ENCODE assay signal across 16 cellular contexts in genomic region chr7:31858051-31858450, GRCh38.
A peak's percentile ranks its signal among the peaks of the same experiment; 100 is the strongest.
DNase-seq lines count a peak whose midpoint lies in the region; FAIRE-seq and TF ChIP-seq lines count a peak whose summit lies in the region.
"Had no signal": no experiment of that assay in that cellular context is flagged by ENCODE, and none has a peak within 500 bp of the region (broad histone marks: within the 10 kb centered on the region; RNA-seq: fewer than 3 reads in every experiment).

No MANE protein-coding gene starts in this region.

- H3K27ac ChIP-seq in osteoblast (ENCODE audit: low read depth, low read length): no peak overlapping the region

- no peak for TF ChIP-seq CTCF in osteoblast (IDR thresholded peaks at IDR 0.05; ENCODE audit: extremely low read depth, low read depth, low read length)

- no peak overlapping the region for H3K4me2 ChIP-seq in osteoblast (ENCODE audit: insufficient read depth, low read length)
- H3K4me2 ChIP-seq: GM23338 had no signal

- H3K79me2 ChIP-seq in osteoblast (ENCODE audit: insufficient read depth, low read length): no peaks in the 10 kb centered on the region

- H3K4me1 ChIP-seq in osteoblast (ENCODE audit: insufficient read depth, low read length): no peaks in the 10 kb centered on the region

- H2AFZ ChIP-seq in osteoblast (ENCODE audit: low read length): no peak overlapping the region
- H2AFZ ChIP-seq: GM23338 had no signal

- H3K9me3 ChIP-seq in osteoblast (ENCODE audit: low read depth, low read length): no peaks in the 10 kb centered on the region
- H3K9me3 ChIP-seq: BLaER1 treated with 17β-estradiol and CSF1 and Interleukin-3, amounts not matched to agents 10 nM and 100 nM had no signal

- no peak overlapping the region for H3K4me3 ChIP-seq in osteoblast (ENCODE audit: insufficient read depth, low read length)
- H3K4me3 ChIP-seq: BLaER1 treated with 17β-estradiol and CSF1 and Interleukin-3, amounts not matched to agents 10 nM and 100 nM; GM23338 had no signal

- DNase-seq in EH (ENCODE audit: low read depth) (peak; percentile 33), HT1080 (ENCODE audit: low read depth) (peak; percentile 11), RPMI7951 (ENCODE audit: low read depth) (peak; percentile 37), osteoblast (ENCODE audit: insufficient read length, low spot score, missing footprints) (peak; percentile 23), NCI-H2029 (lab: John Stamatoyannopoulos, UW) (no peak), cortex of kidney (lab: John Stamatoyannopoulos, UW) (no peak), frontal cortex (ENCODE audit: low spot score in 2 of 2) (no peak)
- DNase-seq: 8988T; Calu3; CD4-positive, CD25-positive, alpha-beta regulatory T cell; DMS 273 treated with DMSO at 0.1 percent for 48 hours; DMS79 treated with DMSO at 0.1 percent for 48 hours; H7 had no signal

- H3K27me3 ChIP-seq in osteoblast (ENCODE audit: insufficient read depth, low read length): no peaks in the 10 kb centered on the region
- H3K27me3 ChIP-seq: BLaER1 treated with 17β-estradiol and CSF1 and Interleukin-3, amounts not matched to agents 10 nM and 100 nM had no signal

- peaks cover 4% of the 10 kb centered on the region for H3K36me3 ChIP-seq in osteoblast (ENCODE audit: insufficient read depth, low read length)
- H3K36me3 ChIP-seq: BLaER1 treated with 17β-estradiol and CSF1 and Interleukin-3, amounts not matched to agents 10 nM and 100 nM had no signal

- FAIRE-seq in frontal cortex (lab: Jason Lieb, UNC): no peak
- FAIRE-seq: GM18507 had no signal

- no peaks in the 10 kb centered on the region for H4K20me1 ChIP-seq in osteoblast (ENCODE audit: insufficient read depth, low read length)
- H4K20me1 ChIP-seq: BLaER1 treated with 17β-estradiol and CSF1 and Interleukin-3, amounts not matched to agents 10 nM and 100 nM had no signal

Comparison
In these comparisons a context has a peak if more than half of its experiments do, and no peak if none do; other contexts are left out.
1. DNase-seq: peak in EH (single experiment), HT1080 (single experiment), RPMI7951 (single experiment) and osteoblast (single experiment); none in NCI-H2029 (single experiment), cortex of kidney (single experiment) and frontal cortex (0 of 2).